Comparison of ENCODE assay signal across 28 cellular contexts in the genomic region with DNA sequence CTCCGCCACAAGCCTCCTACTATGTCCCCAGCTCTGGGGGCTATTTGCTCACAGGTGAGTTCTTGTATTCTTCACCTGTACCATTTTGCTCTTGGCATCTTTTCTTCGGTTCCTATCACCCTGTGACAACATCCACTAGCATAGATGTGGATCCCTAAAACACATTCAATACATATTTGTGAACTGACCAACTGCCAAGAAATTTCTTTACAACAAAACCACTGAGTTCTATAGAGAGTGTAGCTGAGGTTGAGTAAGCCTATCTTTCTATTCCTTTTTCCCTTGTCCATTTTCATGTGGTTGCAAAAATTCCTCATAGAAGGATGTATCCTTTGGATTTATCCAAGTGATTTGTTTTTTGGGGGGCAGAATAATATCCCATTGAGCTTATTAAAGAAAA.
"Had no signal": no experiment of that assay in that cellular context is flagged by ENCODE, and none has a peak within 500 bp of the region (broad histone marks: within the 10 kb centered on the region; RNA-seq: fewer than 3 reads in every experiment).

No MANE protein-coding gene starts in this region.

- H3K4me3 ChIP-seq: body of pancreas, MG63, SK-N-MC had no signal

- H3K4me3 Mint-ChIP-seq: activated CD4-positive, alpha-beta memory T cell treated with anti-CD3 and anti-CD28 coated beads, Interleukin-2, amount 10 ng/mL, durations not matched to agents 7 days and 5 days; activated CD4-positive, alpha-beta T cell treated with anti-CD3 and anti-CD28 coated beads for 36 hours; activated naive CD4-positive, alpha-beta T cell treated with anti-CD3 and anti-CD28 coated beads for 36 hours; activated naive CD8-positive, alpha-beta T cell; activated T-helper 17 cell treated with anti-CD3 and anti-CD28 coated beads, Interleukin-2, amount 50 U/mL, for 72 hours; central memory CD8-positive, alpha-beta T cell; T-helper 2 cell treated with Interferon-gamma antibody and Interleukin-4, amounts not matched to agents 5 μg/mL and 100 μg/mL, for 36 hours had no signal

- H3K27ac ChIP-seq: body of pancreas, KMS-11, SK-N-MC, WERI-Rb-1 had no signal

- H3K4me1 ChIP-seq: body of pancreas had no signal

- H3K9me3 Mint-ChIP-seq: activated naive CD4-positive, alpha-beta T cell treated with anti-CD3 and anti-CD28 coated beads for 36 hours; activated T-helper 17 cell treated with anti-CD3 and anti-CD28 coated beads, Interleukin-2, amount 50 U/mL, for 72 hours; central memory CD8-positive, alpha-beta T cell had no signal

- H3K27ac Mint-ChIP-seq: activated CD4-positive, alpha-beta memory T cell treated with anti-CD3 and anti-CD28 coated beads, Interleukin-2, amount 10 ng/mL, durations not matched to agents 7 days and 5 days; activated CD4-positive, alpha-beta T cell treated with anti-CD3 and anti-CD28 coated beads for 36 hours; activated naive CD4-positive, alpha-beta T cell treated with anti-CD3 and anti-CD28 coated beads for 36 hours; activated naive CD8-positive, alpha-beta T cell; activated T-helper 17 cell treated with anti-CD3 and anti-CD28 coated beads, Interleukin-2, amount 50 U/mL, for 72 hours; T-helper 2 cell treated with Interferon-gamma antibody and Interleukin-4, amounts not matched to agents 5 μg/mL and 100 μg/mL, for 36 hours had no signal

- H3K9me3 ChIP-seq: body of pancreas, MG63 had no signal

- H3K27me3 Mint-ChIP-seq: activated CD4-positive, alpha-beta memory T cell treated with anti-CD3 and anti-CD28 coated beads, Interleukin-2, amount 10 ng/mL, durations not matched to agents 7 days and 5 days; activated CD4-positive, alpha-beta T cell treated with anti-CD3 and anti-CD28 coated beads for 36 hours; activated naive CD8-positive, alpha-beta T cell; activated T-helper 17 cell treated with anti-CD3 and anti-CD28 coated beads, Interleukin-2, amount 50 U/mL, for 72 hours; central memory CD8-positive, alpha-beta T cell had no signal

- H3K9ac ChIP-seq: KMS-11 had no signal

- H3K4me2 ChIP-seq: KMS-11 had no signal

- DNase-seq: activated CD4-positive, alpha-beta memory T cell treated with anti-CD3 and anti-CD28 coated beads, Interleukin-2, amount 10 ng/mL, durations not matched to agents 7 days and 5 days; activated CD4-positive, alpha-beta T cell treated with anti-CD3 and anti-CD28 coated beads for 36 hours; activated CD4-positive, alpha-beta T cell treated with anti-CD3 and anti-CD28 coated beads, Interleukin-2, amount 50 U/mL, for 1 hour; activated gamma-delta T cell; activated naive CD4-positive, alpha-beta T cell treated with anti-CD3 and anti-CD28 coated beads for 36 hours; activated T-cell treated with anti-CD3 and anti-CD28 coated beads for 4 hours; activated T-cell treated with anti-CD3 and anti-CD28 coated beads, Interleukin-2, amount 50 U/mL, for 48 hours; body of pancreas; MV-4-11; NCI-H1092 treated with DMSO at 0.1 percent for 48 hours; NCI-H1417 treated with DMSO at 0.1 percent for 48 hours; NCI-H1694 treated with DMSO at 0.1 percent for 48 hours; NCI-H2029 treated with DMSO at 0.1 percent for 48 hours; NCI-H446; NCI-H524 treated with DMSO at 0.1 percent for 48 hours; NCI-H748 treated with DMSO at 0.1 percent for 48 hours; RPMI8226; T-helper 1 cell; WERI-Rb-1 had no signal

- H3K36me3 ChIP-seq: MG63, WERI-Rb-1 had no signal

- H3K27me3 ChIP-seq: body of pancreas, MG63 had no signal

- ATAC-seq: activated CD4-positive, alpha-beta T cell treated with anti-CD3 and anti-CD28 coated beads for 36 hours; activated T-helper 17 cell treated with anti-CD3 and anti-CD28 coated beads, Interleukin-2, amount 50 U/mL, for 72 hours; body of pancreas; Panc1; Right ventricle myocardium inferior had no signal
